ENCODE assay signal across 19 cellular contexts in the genomic region with DNA sequence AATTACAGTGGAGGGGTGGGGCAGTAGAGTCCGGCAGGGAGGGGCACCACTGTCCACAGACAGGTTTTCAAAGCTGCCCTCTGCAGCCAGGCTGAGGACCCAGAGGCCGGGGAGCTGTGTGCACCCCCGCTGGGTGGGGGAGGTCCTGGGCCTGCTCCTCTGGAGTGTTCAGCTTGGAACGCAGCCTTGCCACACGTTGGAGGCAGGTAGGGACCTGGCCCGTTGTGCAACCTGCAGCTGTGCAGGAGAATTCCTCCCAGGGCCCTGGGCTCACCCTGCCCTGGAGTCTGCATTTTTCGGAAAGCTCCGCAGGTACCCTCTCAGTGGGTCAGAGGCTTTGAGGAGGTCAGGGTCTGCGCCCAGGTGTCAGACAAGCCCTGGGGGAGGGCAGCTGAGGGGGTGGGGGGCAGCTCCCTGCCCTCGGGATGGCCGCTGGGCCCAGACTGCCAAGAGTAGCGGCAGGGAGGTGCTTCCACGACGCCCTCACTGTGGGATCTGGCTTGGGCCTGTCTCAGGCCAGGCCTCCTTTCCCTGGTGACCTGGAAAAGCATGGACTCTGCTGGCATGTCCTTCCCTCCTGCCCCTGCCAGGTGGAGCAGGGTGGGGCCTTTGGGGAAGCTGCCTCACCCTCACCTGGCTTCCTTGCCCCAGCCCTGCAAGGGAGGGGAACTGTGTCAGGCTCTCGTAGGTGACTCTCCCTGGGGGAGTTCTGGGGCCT. TPM values are rescaled to one million over a fixed set of nuclear protein-coding genes. Genes with fewer than 3 reads are reported as not detected.
DNase-seq lines count a peak whose midpoint lies in the region; ATAC-seq and TF ChIP-seq lines count a peak whose summit lies in the region.
"Had no signal": no experiment of that assay in that cellular context is flagged by ENCODE, and none has a peak within 500 bp of the region (broad histone marks: within the 10 kb centered on the region; RNA-seq: fewer than 3 reads in every experiment).

No MANE protein-coding gene starts in this region.

- H3K27ac ChIP-seq in cardiac muscle cell = peak overlapping the region; percentile 60
- peak overlapping the region; percentile 97 to 98 for H3K27ac ChIP-seq in esophagus (ENCODE audit: low read depth in 2 of 2, low read length in 1 of 2)
- H3K27ac ChIP-seq in neuronal stem cell (replicated peaks; ENCODE audit: low read length) = no peak overlapping the region
- H3K27ac ChIP-seq in SJCRH30 = no peak overlapping the region
- H3K27ac ChIP-seq: tibial artery had no signal

- no peak overlapping the region for H3K4me3 ChIP-seq in cardiac muscle cell
- no peak overlapping the region for H3K4me3 ChIP-seq in esophagus (ENCODE audit: low read depth in 1 of 2, low read length in 2 of 2)
- H3K4me3 ChIP-seq in neuronal stem cell (ENCODE audit: low read length in 2 of 2) = no peak overlapping the region
- H3K4me3 ChIP-seq in SJCRH30 = no peak overlapping the region
- H3K4me3 ChIP-seq: heart left ventricle, tibial artery had no signal

- peak overlapping the region; percentile 53 for H3K18ac ChIP-seq in neuronal stem cell (ENCODE audit: low read length)

- WGBS in esophagus, 2 donors = 46 to 52% methylated on average over 14 to 15 of the region's 15 CpGs
- WGBS in neuronal stem cell (ENCODE audit: extremely low coverage in 2 of 2, insufficient read length in 2 of 2, insufficient replicate concordance in 1 of 2), 2 donors = no CpG with 5 or more reads among the region's 15 CpGs

- H2AK5ac ChIP-seq in neuronal stem cell (ENCODE audit: low read depth, low read length) = no peak overlapping the region

- no peak overlapping the region for H3K4me2 ChIP-seq in neuronal stem cell (ENCODE audit: insufficient read depth, low read length, poor library complexity, severe bottlenecking)

- H2BK5ac ChIP-seq in neuronal stem cell (ENCODE audit: low read length) = no peak overlapping the region

- H3K23ac ChIP-seq in neuronal stem cell (ENCODE audit: low read depth, low read length, poor library complexity) = no peak overlapping the region

- ATAC-seq in left cardiac atrium = no peak
- ATAC-seq: heart left ventricle had no signal

- no peak overlapping the region for H2BK120ac ChIP-seq in neuronal stem cell (ENCODE audit: low read depth, low read length)

- no peak for TF ChIP-seq CTCF in cardiac muscle cell (IDR thresholded peaks at IDR 0.05; ENCODE audit: low read depth, low read length)

- H3K36me3 ChIP-seq in cardiac muscle cell (no peaks in the 10 kb centered on the region), esophagus (ENCODE audit: control insufficient read depth in 2 of 2, insufficient read depth in 2 of 2, low read length in 1 of 2) (peaks cover 0 to 3% of the 10 kb centered on the region in 2 donors), neuronal stem cell (replicated peaks in 1 of 2; ENCODE audit: control insufficient read depth in 2 of 2, insufficient read depth in 2 of 2, low read length in 2 of 2) (no peaks in the 10 kb centered on the region), SJCRH30 (no peaks in the 10 kb centered on the region)
- H3K36me3 ChIP-seq: heart left ventricle, tibial artery had no signal

- intact Hi-C loops in left cardiac atrium (cut with DNase I) = no loop called here

- H3K4me1 ChIP-seq in cardiac muscle cell (ENCODE audit: low read depth) = peaks cover 23% of the 10 kb centered on the region
- H3K4me1 ChIP-seq in esophagus (ENCODE audit: control insufficient read depth in 2 of 2, insufficient read depth in 2 of 2, low read length in 1 of 2) = peaks cover 47 to 79% of the 10 kb centered on the region in 2 donors
- peaks cover 0 to 18% of the 10 kb centered on the region in 2 donors for H3K4me1 ChIP-seq in neuronal stem cell (ENCODE audit: control insufficient read depth in 2 of 2, insufficient read depth in 1 of 2, low read depth in 1 of 2, low read length in 2 of 2)
- no peaks in the 10 kb centered on the region for H3K4me1 ChIP-seq in SJCRH30

- peak overlapping the region; percentile 89 for H3K14ac ChIP-seq in neuronal stem cell (ENCODE audit: low read length)

- no peak overlapping the region for H2AFZ ChIP-seq in neuronal stem cell (ENCODE audit: low read length)

- H3K9ac ChIP-seq in neuronal stem cell (ENCODE audit: low read depth, low read length, poor library complexity) = no peak overlapping the region

- H4K91ac ChIP-seq in neuronal stem cell (ENCODE audit: low read depth, low read length, poor library complexity) = no peak overlapping the region

- DNase-seq in cardiac muscle cell (ENCODE audit: low read depth in 1 of 2, low spot score in 1 of 2) = peak in 1 of 2 donors; percentile 28
- DNase-seq in left cardiac atrium = no peak
- no peak for DNase-seq in neuronal stem cell (ENCODE audit: low spot score)
- no peak for DNase-seq in activated T-cell treated with anti-CD3 and anti-CD28 coated beads for 4 hours
- DNase-seq in HCEC 1CT = no peak
- no peak for DNase-seq in islet precursor cell
- no peak for DNase-seq in SJCRH30
- DNase-seq: 8988T; activated CD4-positive, CD25-positive, alpha-beta regulatory T cell; activated effector memory CD4-positive, alpha-beta T cell treated with anti-CD3 and anti-CD28 coated beads, Interleukin-2, amount 50 U/mL, for 16 hours; amniotic stem cell; C1 segment of cervical spinal cord; DMS53; heart left ventricle; kidney; MM.1S; NCI-H2107; tibial artery had no signal

- peaks cover 41% of the 10 kb centered on the region for H3K79me1 ChIP-seq in neuronal stem cell (ENCODE audit: low read depth, low read length)

- H3K27me3 ChIP-seq in cardiac muscle cell (no peaks in the 10 kb centered on the region), esophagus (ENCODE audit: control insufficient read depth in 1 of 2, insufficient read depth in 2 of 2, low read length in 2 of 2) (no peaks in the 10 kb centered on the region), neuronal stem cell (ENCODE audit: control insufficient read depth in 3 of 3, insufficient read depth in 3 of 3, low read depth in 1 of 3, low read length in 3 of 3) (no peaks in the 10 kb centered on the region), SJCRH30 (no peaks in the 10 kb centered on the region)
- H3K27me3 ChIP-seq: heart left ventricle, tibial artery had no signal

- no peak overlapping the region for H2BK12ac ChIP-seq in neuronal stem cell (ENCODE audit: low read length)

- no peak overlapping the region for H3K4ac ChIP-seq in neuronal stem cell (ENCODE audit: low read length)

- H4K8ac ChIP-seq in neuronal stem cell (ENCODE audit: low read depth, low read length) = no peak overlapping the region

- H3K9me3 ChIP-seq in cardiac muscle cell (ENCODE audit: low read depth) = no peaks in the 10 kb centered on the region
- H3K9me3 ChIP-seq in esophagus (ENCODE audit: control insufficient read depth in 2 of 2, insufficient read depth in 1 of 2, low read depth in 1 of 2, low read length in 1 of 2) = no peaks in the 10 kb centered on the region
- H3K9me3 ChIP-seq in neuronal stem cell (replicated peaks in 1 of 2; ENCODE audit: control insufficient read depth in 2 of 2, insufficient read depth in 1 of 2, low read depth in 1 of 2, low read length in 2 of 2) = no peaks in the 10 kb centered on the region
- H3K9me3 ChIP-seq in SJCRH30 (replicated peaks) = no peaks in the 10 kb centered on the region
- H3K9me3 ChIP-seq: heart left ventricle, tibial artery had no signal

- no peak overlapping the region for H2BK15ac ChIP-seq in neuronal stem cell (ENCODE audit: low read length)

RNA-seq across cellular contexts. Expression of gene RXRA, which starts 29.5 kb away (rescaled TPM):
- 46.1 and 50.4 TPM in 2 replicates for total RNA-seq in cardiac muscle cell
- 32.9 and 41.4 TPM in 2 replicates for polyA plus RNA-seq in cardiac muscle cell
- 10 to 100 TPM; 41.6 to 67.7 TPM for total RNA-seq in left cardiac atrium
- polyA plus RNA-seq in esophagus = 10 to 100 TPM; 31.4 to 63.4 TPM
- polyA plus RNA-seq in neuronal stem cell (2013, experiment 1 of 2) = 36.1 TPM
- 36.3 TPM for polyA plus RNA-seq in neuronal stem cell (2013, experiment 2 of 2)
- 37.0 and 39.1 TPM in 2 replicates for total RNA-seq in SJCRH30 (2014; rRNA removed; shearing (Covaris generic))

Comparison
In these comparisons a context has a peak if more than half of its experiments do, and no peak if none do; other contexts are left out.
1. H3K27ac ChIP-seq: peak in cardiac muscle cell (single experiment) and esophagus (2 of 2); none in neuronal stem cell (single experiment) and SJCRH30 (single experiment).